Comparison of ENCODE assay signal across 25 cellular contexts in the genomic region with DNA sequence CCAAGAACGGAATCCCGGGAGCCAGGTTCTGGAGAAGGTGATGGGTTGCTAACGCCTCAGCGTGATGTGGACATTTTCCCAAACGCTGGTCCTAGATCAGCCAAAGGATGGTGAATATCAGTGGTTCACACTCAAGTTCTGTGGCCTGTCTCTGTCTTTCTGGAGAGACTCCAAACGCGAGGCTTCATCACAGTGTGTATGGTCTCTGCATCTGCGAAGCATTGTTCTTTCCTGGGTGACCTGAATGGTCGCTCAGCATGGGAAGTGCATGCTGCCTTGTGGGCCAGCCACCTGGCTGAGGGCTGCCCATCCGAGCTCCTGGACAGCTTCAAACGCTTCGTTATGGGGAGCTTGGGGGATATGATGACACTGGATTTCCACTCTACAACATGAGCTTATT.
DNase-seq lines count a peak whose midpoint lies in the region; ATAC-seq, FAIRE-seq and TF ChIP-seq lines count a peak whose summit lies in the region.
"Had no signal": no experiment of that assay in that cellular context is flagged by ENCODE, and none has a peak within 500 bp of the region (broad histone marks: within the 10 kb centered on the region; RNA-seq: fewer than 3 reads in every experiment).

No MANE protein-coding gene starts in this region.

- no peaks in the 10 kb centered on the region for H3K27me3 ChIP-seq in bronchial epithelial cell (ENCODE audit: control insufficient read depth, insufficient read depth, low read length)
- no peaks in the 10 kb centered on the region for H3K27me3 ChIP-seq in testis
- H3K27me3 ChIP-seq: BLaER1 had no signal

- H3K4me3 ChIP-seq in bronchial epithelial cell (ENCODE audit: low read depth, low read length) = no peak overlapping the region
- no peak overlapping the region for H3K4me3 ChIP-seq in testis
- no peak overlapping the region for H3K4me3 ChIP-seq in mucosa of descending colon
- H3K4me3 ChIP-seq: BLaER1, GM23248 had no signal

- H3K4me1 ChIP-seq in testis (no peaks in the 10 kb centered on the region), mucosa of descending colon (ENCODE audit: low read depth) (no peaks in the 10 kb centered on the region)
- H3K4me1 ChIP-seq: BLaER1, Caco-2 had no signal

- DNase-seq in activated CD8-positive, alpha-beta memory T cell treated with anti-CD3 and anti-CD28 coated beads, Interleukin-2, amount 50 U/mL, for 48 hours = peak; percentile 4
- DNase-seq in activated CD8-positive, alpha-beta memory T cell treated with anti-CD3 and anti-CD28 coated beads, Interleukin-2, amount 50 U/mL, for 4 hours = no peak
- no peak for DNase-seq in bronchial epithelial cell (ENCODE audit: low read depth)
- DNase-seq in mesenteric fat pad (ENCODE audit: low spot score) = peak; percentile 53
- DNase-seq in testis = peak; percentile 7
- no peak for DNase-seq in stimulated activated naive B cell treated with anti-CD40 and anti-IgM and Interleukin-4, amounts not matched to agents 10 μg/mL and 1 μg/mL and 100 μg/mL, for 72 hours
- DNase-seq in mucosa of descending colon = no peak
- DNase-seq: Caco-2; CD4-positive, CD25-positive, alpha-beta regulatory T cell; CD8-positive, alpha-beta T cell; DMS 273 treated with DMSO at 0.1 percent for 48 hours; DMS79 treated with DMSO at 0.1 percent for 48 hours; GF-D8; GM23248; H7; HCEC 1CT had no signal

- ATAC-seq in stimulated activated naive B cell treated with anti-CD40 and anti-IgM and Interleukin-4, amounts not matched to agents 10 μg/mL and 1 μg/mL and 100 μg/mL, for 72 hours (replicated peaks) = no peak
- ATAC-seq in mucosa of descending colon = no peak
- ATAC-seq in activated T-helper 17 cell treated with anti-CD3 and anti-CD28 coated beads, Interleukin-2, amount 50 U/mL, for 72 hours (replicated peaks) = no peak
- ATAC-seq: CD8-positive, alpha-beta T cell had no signal

- no peak overlapping the region for H3K27ac ChIP-seq in testis
- H3K27ac ChIP-seq: 22Rv1, BLaER1, C4-2B, GM23248 had no signal

- no peaks in the 10 kb centered on the region for H3K9me3 Mint-ChIP-seq in stimulated activated naive B cell treated with anti-CD40 and anti-IgM and Interleukin-4, amounts not matched to agents 10 μg/mL and 1 μg/mL and 100 μg/mL, for 72 hours
- H3K9me3 Mint-ChIP-seq in activated T-helper 17 cell treated with anti-CD3 and anti-CD28 coated beads, Interleukin-2, amount 50 U/mL, for 72 hours = no peaks in the 10 kb centered on the region
- H3K9me3 Mint-ChIP-seq: CD8-positive, alpha-beta T cell had no signal

- no peak for TF ChIP-seq CTCF in bronchial epithelial cell (IDR thresholded peaks at IDR 0.05; ENCODE audit: insufficient read depth, low read length, severe bottlenecking)
- no peak for TF ChIP-seq CTCF in testis (IDR thresholded peaks at IDR 0.05)
- TF ChIP-seq CTCF in mucosa of descending colon (IDR thresholded peaks at IDR 0.05) = no peak

- H3K9me3 ChIP-seq in testis (no peaks in the 10 kb centered on the region), mucosa of descending colon (no peaks in the 10 kb centered on the region)
- H3K9me3 ChIP-seq: BLaER1, Caco-2 had no signal

- TF ChIP-seq POLR2A in testis (IDR thresholded peaks at IDR 0.05) = no peak

- H3K4me3 Mint-ChIP-seq in stimulated activated naive B cell treated with anti-CD40 and anti-IgM and Interleukin-4, amounts not matched to agents 10 μg/mL and 1 μg/mL and 100 μg/mL, for 72 hours = no peak overlapping the region
- H3K4me3 Mint-ChIP-seq in activated T-helper 17 cell treated with anti-CD3 and anti-CD28 coated beads, Interleukin-2, amount 50 U/mL, for 72 hours = no peak overlapping the region
- H3K4me3 Mint-ChIP-seq: B cell; CD4-positive, CD25-positive, alpha-beta regulatory T cell; CD8-positive, alpha-beta T cell had no signal

- H3K27ac Mint-ChIP-seq in stimulated activated naive B cell treated with anti-CD40 and anti-IgM and Interleukin-4, amounts not matched to agents 10 μg/mL and 1 μg/mL and 100 μg/mL, for 72 hours = no peak overlapping the region
- no peak overlapping the region for H3K27ac Mint-ChIP-seq in activated T-helper 17 cell treated with anti-CD3 and anti-CD28 coated beads, Interleukin-2, amount 50 U/mL, for 72 hours
- H3K27ac Mint-ChIP-seq: B cell; CD4-positive, CD25-positive, alpha-beta regulatory T cell; CD8-positive, alpha-beta T cell had no signal

- no peaks in the 10 kb centered on the region for H3K4me1 Mint-ChIP-seq in stimulated activated naive B cell treated with anti-CD40 and anti-IgM and Interleukin-4, amounts not matched to agents 10 μg/mL and 1 μg/mL and 100 μg/mL, for 72 hours
- H3K4me1 Mint-ChIP-seq in activated T-helper 17 cell treated with anti-CD3 and anti-CD28 coated beads, Interleukin-2, amount 50 U/mL, for 72 hours = no peaks in the 10 kb centered on the region
- H3K4me1 Mint-ChIP-seq: B cell had no signal

- intact Hi-C loops in testis (cut with DNase I; ENCODE audit: low total_unique reads) = no loop called here
- intact Hi-C loops in mucosa of descending colon (cut with DNase I, micrococcal nuclease) = no loop called here

- WGBS in testis, 2 donors = 91% methylated on average over 11 to 12 of the region's 12 CpGs

- peak; percentile 62 for FAIRE-seq in bronchial epithelial cell (lab: Jason Lieb, UNC)
- FAIRE-seq: A204.1, D721Med, GM12892, H1 had no signal

- H3K36me3 Mint-ChIP-seq in stimulated activated naive B cell treated with anti-CD40 and anti-IgM and Interleukin-4, amounts not matched to agents 10 μg/mL and 1 μg/mL and 100 μg/mL, for 72 hours = no peaks in the 10 kb centered on the region
- H3K36me3 Mint-ChIP-seq in activated T-helper 17 cell treated with anti-CD3 and anti-CD28 coated beads, Interleukin-2, amount 50 U/mL, for 72 hours (ENCODE audit: low read depth) = no peaks in the 10 kb centered on the region
- H3K36me3 Mint-ChIP-seq: CD4-positive, CD25-positive, alpha-beta regulatory T cell; CD8-positive, alpha-beta T cell had no signal

- peaks cover 13 to 14% of the 10 kb centered on the region in 2 donors for H3K27me3 Mint-ChIP-seq in stimulated activated naive B cell treated with anti-CD40 and anti-IgM and Interleukin-4, amounts not matched to agents 10 μg/mL and 1 μg/mL and 100 μg/mL, for 72 hours
- H3K27me3 Mint-ChIP-seq in activated T-helper 17 cell treated with anti-CD3 and anti-CD28 coated beads, Interleukin-2, amount 50 U/mL, for 72 hours = peaks cover 7% of the 10 kb centered on the region
- H3K27me3 Mint-ChIP-seq: CD4-positive, CD25-positive, alpha-beta regulatory T cell had no signal

- no peaks in the 10 kb centered on the region for H3K36me3 ChIP-seq in bronchial epithelial cell (ENCODE audit: control insufficient read depth, insufficient read depth, low read length)
- no peaks in the 10 kb centered on the region for H3K36me3 ChIP-seq in testis (ENCODE audit: low read depth, missing control alignments)
- no peaks in the 10 kb centered on the region for H3K36me3 ChIP-seq in mucosa of descending colon (ENCODE audit: low read depth)
- H3K36me3 ChIP-seq: BLaER1 had no signal

Comparison
In these comparisons a context has a peak if more than half of its experiments do, and no peak if none do; other contexts are left out.
1. DNase-seq: peak in activated CD8-positive, alpha-beta memory T cell treated with anti-CD3 and anti-CD28 coated beads, Interleukin-2, amount 50 U/mL, for 48 hours (single experiment), mesenteric fat pad (single experiment) and testis (single experiment); none in activated CD8-positive, alpha-beta memory T cell treated with anti-CD3 and anti-CD28 coated beads, Interleukin-2, amount 50 U/mL, for 4 hours (single experiment), bronchial epithelial cell (single experiment), stimulated activated naive B cell treated with anti-CD40 and anti-IgM and Interleukin-4, amounts not matched to agents 10 μg/mL and 1 μg/mL and 100 μg/mL, for 72 hours (single experiment) and mucosa of descending colon (0 of 3).